Comparison of ENCODE assay signal across 10 cellular contexts in genomic region chr9:752201-752600, GRCh38.
DNase-seq lines count a peak whose midpoint lies in the region; ATAC-seq and TF ChIP-seq lines count a peak whose summit lies in the region.
"Had no signal": no experiment of that assay in that cellular context is flagged by ENCODE, and none has a peak within 500 bp of the region (broad histone marks: within the 10 kb centered on the region; RNA-seq: fewer than 3 reads in every experiment).

No MANE protein-coding gene starts in this region.

- no peaks in the 10 kb centered on the region for H3K36me3 ChIP-seq in GM23248 (ENCODE audit: low read depth)
- no peaks in the 10 kb centered on the region for H3K36me3 ChIP-seq in SK-N-MC (ENCODE audit: insufficient read depth, low read length)

- no peak for ATAC-seq in GM18870 (IDR thresholded peaks at IDR 0.05; ENCODE audit: unreplicated experiment)
- no peak for ATAC-seq in activated CD4-positive, CD25-positive, alpha-beta regulatory T cell treated with anti-CD3 and anti-CD28 coated beads, Interleukin-2, amount 50 U/mL, for 24 hours

- H3K4me3 ChIP-seq in GM23248 (no peak overlapping the region), SK-N-MC (no peak overlapping the region), fibroblast of pulmonary artery (replicated peaks; ENCODE audit: low read depth, low read length) (no peak overlapping the region)

- H3K79me2 ChIP-seq in GM23248 (ENCODE audit: insufficient read depth): no peaks in the 10 kb centered on the region

- peaks cover 35% of the 10 kb centered on the region for H3K4me1 ChIP-seq in GM23248 (ENCODE audit: insufficient read depth)

- no peaks in the 10 kb centered on the region for H3K27me3 ChIP-seq in GM23248 (replicated peaks; ENCODE audit: insufficient read depth)

- 20 to 27% methylated on average over 5 of the region's 5 CpGs for WGBS in GM23248 (ENCODE audit: low coverage in 1 of 2, low lambda C conversion rate in 2 of 2, missing lambda C conversion rate in 2 of 2), 2 experiments

- H3K27ac ChIP-seq in GM23248: peak overlapping the region; percentile 85
- peak overlapping the region; percentile 8; the same call in 1 of the 2 replicates for H3K27ac ChIP-seq in SK-N-MC

- TF ChIP-seq CTCF in fibroblast of pulmonary artery (IDR thresholded peaks at IDR 0.05; ENCODE audit: low read length, missing control alignments): no peak

- H3K9ac ChIP-seq in GM23248: peak overlapping the region; percentile 58
- no peak overlapping the region for H3K9ac ChIP-seq in SK-N-MC (ENCODE audit: insufficient read length)

- no peaks in the 10 kb centered on the region for H4K20me1 ChIP-seq in GM23248 (ENCODE audit: insufficient read depth)

- H3K4me2 ChIP-seq in GM23248 (ENCODE audit: unreplicated experiment): peak overlapping the region; percentile 44

- DNase-seq in GM23248 (peak; percentile 94), SK-N-MC (ENCODE audit: low read depth, low spot score) (no peak), fibroblast of pulmonary artery (ENCODE audit: low read depth) (peak; percentile 92), stromal cell of bone marrow (ENCODE audit: low read depth) (peak; percentile 91), hypothalamus (lab: John Stamatoyannopoulos, UW) (no peak), NCI-H2227 treated with DMSO at 0.1 percent for 48 hours (lab: John Stamatoyannopoulos, UW) (no peak)
- DNase-seq: nucleus accumbens; stimulated activated naive CD4-positive, alpha-beta T cell had no signal

- H2AFZ ChIP-seq in GM23248: no peak overlapping the region

- in situ Hi-C loops in GM23248 (cut with MboI): no loop called here

- H3K9me2 ChIP-seq in GM23248 (ENCODE audit: insufficient read depth): no peaks in the 10 kb centered on the region

- H3K9me3 ChIP-seq in GM23248 (ENCODE audit: low read depth) (no peaks in the 10 kb centered on the region), SK-N-MC (ENCODE audit: low read depth, low read length) (no peaks in the 10 kb centered on the region)

- H3F3A ChIP-seq in GM23248 (ENCODE audit: insufficient read depth): peaks cover 47% of the 10 kb centered on the region

Comparison
In these comparisons a context has a peak if more than half of its experiments do, and no peak if none do; other contexts are left out.
1. DNase-seq: peak in GM23248 (single experiment), fibroblast of pulmonary artery (single experiment) and stromal cell of bone marrow (single experiment); none in SK-N-MC (single experiment), hypothalamus (0 of 51) and NCI-H2227 treated with DMSO at 0.1 percent for 48 hours (single experiment).